Comparison of ENCODE assay signal across 1 cellular context in the genomic region with DNA sequence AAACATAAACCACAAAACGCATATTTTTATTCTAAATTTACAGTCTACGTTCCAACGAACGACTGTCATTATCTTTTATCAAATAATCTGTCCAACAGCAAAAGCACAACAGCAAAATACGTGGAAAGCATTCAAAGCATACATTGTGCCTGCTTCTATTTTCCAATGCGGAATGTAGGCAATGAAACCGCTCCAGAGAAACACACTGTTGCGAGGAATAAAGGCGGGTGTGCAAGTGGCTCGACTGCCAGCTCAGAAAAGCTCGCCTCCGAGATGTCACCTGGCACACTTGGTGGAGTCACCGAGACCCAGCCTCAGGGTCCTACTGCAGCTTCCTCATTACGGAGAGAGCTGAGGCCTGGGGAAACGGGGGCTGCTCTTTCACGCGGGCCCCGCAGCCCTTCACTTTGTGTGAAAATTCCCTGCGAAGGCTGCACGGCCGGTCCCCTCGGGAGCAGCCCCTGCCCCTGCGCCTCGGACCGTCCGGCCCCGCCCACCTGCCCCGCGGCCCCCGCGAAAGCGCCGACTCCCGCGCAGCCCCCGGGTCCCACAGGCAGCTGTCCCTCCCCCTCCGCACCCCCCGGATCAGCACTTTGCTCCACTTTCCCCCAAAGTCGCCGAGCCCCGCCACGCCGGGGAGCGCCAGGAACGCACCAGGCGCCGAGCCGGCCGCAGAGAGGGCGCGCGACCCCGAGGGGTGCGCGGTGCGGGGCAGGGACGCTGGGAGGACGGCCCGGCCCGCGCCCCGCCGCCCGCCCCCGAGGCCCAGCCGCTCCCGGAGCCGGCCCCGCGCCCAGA.
A peak's percentile ranks its signal among the peaks of the same experiment; 100 is the strongest.
TF ChIP-seq lines count a peak whose summit lies in the region.

No MANE protein-coding gene starts in this region.

TF ChIP-seq in HepG2, 621 proteins besides CTCF, POLR2A, EP300 and RAD21 (continued from another document and continues in another):
- no peak for TF ChIP-seq ZNF24 (IDR thresholded peaks at IDR 0.05)
- TF ChIP-seq NFIC (IDR thresholded peaks at IDR 0.05; ENCODE audit: low read length), result 0 out of 2 replicates have a peak, but pooled peaks have one; percentile 31
- TF ChIP-seq KAT7 (CRISPR knock-in tag; IDR thresholded peaks at IDR 0.05; ENCODE audit: borderline replicate concordance), result peak; percentile 94
- no peak for TF ChIP-seq ZHX1 (CRISPR knock-in tag; IDR thresholded peaks at IDR 0.05; ENCODE audit: low read depth)
- TF ChIP-seq MXI1 (IDR thresholded peaks at IDR 0.05; ENCODE audit: borderline replicate concordance, low read depth, low read length), result no peak
- TF ChIP-seq SNAPC2 (CRISPR knock-in tag; IDR thresholded peaks at IDR 0.05), result 0 out of 2 replicates have a peak, but pooled peaks have one; percentile 28
- TF ChIP-seq, protein P1, sequence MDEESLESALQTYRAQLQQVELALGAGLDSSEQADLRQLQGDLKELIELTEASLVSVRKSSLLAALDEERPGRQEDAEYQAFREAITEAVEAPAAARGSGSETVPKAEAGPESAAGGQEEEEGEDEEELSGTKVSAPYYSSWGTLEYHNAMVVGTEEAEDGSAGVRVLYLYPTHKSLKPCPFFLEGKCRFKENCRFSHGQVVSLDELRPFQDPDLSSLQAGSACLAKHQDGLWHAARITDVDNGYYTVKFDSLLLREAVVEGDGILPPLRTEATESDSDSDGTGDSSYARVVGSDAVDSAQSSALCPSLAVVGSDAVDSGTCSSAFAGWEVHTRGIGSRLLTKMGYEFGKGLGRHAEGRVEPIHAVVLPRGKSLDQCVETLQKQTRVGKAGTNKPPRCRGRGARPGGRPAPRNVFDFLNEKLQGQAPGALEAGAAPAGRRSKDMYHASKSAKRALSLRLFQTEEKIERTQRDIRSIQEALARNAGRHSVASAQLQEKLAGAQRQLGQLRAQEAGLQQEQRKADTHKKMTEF (CRISPR knock-in tag; IDR thresholded peaks at IDR 0.05), result 0 out of 2 replicates have a peak, but pooled peaks have one; percentile 12
- TF ChIP-seq KLF6 (CRISPR knock-in tag; IDR thresholded peaks at IDR 0.05), result 0 out of 2 replicates have a peak, but pooled peaks have one; percentile 16
- TF ChIP-seq KMT2A (CRISPR knock-in tag; IDR thresholded peaks at IDR 0.05), result peak; percentile 90
- TF ChIP-seq, protein P2, sequence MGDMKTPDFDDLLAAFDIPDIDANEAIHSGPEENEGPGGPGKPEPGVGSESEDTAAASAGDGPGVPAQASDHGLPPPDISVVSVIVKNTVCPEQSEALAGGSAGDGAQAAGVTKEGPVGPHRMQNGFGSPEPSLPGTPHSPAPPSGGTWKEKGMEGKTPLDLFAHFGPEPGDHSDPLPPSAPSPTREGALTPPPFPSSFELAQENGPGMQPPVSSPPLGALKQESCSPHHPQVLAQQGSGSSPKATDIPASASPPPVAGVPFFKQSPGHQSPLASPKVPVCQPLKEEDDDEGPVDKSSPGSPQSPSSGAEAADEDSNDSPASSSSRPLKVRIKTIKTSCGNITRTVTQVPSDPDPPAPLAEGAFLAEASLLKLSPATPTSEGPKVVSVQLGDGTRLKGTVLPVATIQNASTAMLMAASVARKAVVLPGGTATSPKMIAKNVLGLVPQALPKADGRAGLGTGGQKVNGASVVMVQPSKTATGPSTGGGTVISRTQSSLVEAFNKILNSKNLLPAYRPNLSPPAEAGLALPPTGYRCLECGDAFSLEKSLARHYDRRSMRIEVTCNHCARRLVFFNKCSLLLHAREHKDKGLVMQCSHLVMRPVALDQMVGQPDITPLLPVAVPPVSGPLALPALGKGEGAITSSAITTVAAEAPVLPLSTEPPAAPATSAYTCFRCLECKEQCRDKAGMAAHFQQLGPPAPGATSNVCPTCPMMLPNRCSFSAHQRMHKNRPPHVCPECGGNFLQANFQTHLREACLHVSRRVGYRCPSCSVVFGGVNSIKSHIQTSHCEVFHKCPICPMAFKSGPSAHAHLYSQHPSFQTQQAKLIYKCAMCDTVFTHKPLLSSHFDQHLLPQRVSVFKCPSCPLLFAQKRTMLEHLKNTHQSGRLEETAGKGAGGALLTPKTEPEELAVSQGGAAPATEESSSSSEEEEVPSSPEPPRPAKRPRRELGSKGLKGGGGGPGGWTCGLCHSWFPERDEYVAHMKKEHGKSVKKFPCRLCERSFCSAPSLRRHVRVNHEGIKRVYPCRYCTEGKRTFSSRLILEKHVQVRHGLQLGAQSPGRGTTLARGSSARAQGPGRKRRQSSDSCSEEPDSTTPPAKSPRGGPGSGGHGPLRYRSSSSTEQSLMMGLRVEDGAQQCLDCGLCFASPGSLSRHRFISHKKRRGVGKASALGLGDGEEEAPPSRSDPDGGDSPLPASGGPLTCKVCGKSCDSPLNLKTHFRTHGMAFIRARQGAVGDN (CRISPR knock-in tag; IDR thresholded peaks at IDR 0.05), result peak; percentile 74
- TF ChIP-seq ZNF816 (CRISPR knock-in tag; IDR thresholded peaks at IDR 0.05; ENCODE audit: borderline replicate concordance), result peak; percentile 30; the same call in 1 of the 2 replicates
- TF ChIP-seq ZNF782 (CRISPR knock-in tag; IDR thresholded peaks at IDR 0.05; ENCODE audit: borderline replicate concordance), result peak; percentile 54; the same call in 1 of the 2 replicates
- peak; percentile 58 for TF ChIP-seq TAF1 (CRISPR knock-in tag; IDR thresholded peaks at IDR 0.05)
- TF ChIP-seq, protein P3, sequence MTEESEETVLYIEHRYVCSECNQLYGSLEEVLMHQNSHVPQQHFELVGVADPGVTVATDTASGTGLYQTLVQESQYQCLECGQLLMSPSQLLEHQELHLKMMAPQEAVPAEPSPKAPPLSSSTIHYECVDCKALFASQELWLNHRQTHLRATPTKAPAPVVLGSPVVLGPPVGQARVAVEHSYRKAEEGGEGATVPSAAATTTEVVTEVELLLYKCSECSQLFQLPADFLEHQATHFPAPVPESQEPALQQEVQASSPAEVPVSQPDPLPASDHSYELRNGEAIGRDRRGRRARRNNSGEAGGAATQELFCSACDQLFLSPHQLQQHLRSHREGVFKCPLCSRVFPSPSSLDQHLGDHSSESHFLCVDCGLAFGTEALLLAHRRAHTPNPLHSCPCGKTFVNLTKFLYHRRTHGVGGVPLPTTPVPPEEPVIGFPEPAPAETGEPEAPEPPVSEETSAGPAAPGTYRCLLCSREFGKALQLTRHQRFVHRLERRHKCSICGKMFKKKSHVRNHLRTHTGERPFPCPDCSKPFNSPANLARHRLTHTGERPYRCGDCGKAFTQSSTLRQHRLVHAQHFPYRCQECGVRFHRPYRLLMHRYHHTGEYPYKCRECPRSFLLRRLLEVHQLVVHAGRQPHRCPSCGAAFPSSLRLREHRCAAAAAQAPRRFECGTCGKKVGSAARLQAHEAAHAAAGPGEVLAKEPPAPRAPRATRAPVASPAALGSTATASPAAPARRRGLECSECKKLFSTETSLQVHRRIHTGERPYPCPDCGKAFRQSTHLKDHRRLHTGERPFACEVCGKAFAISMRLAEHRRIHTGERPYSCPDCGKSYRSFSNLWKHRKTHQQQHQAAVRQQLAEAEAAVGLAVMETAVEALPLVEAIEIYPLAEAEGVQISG (CRISPR knock-in tag; IDR thresholded peaks at IDR 0.05), result peak; percentile 36; the same call in 1 of the 2 replicates
- TF ChIP-seq MAZ (IDR thresholded peaks at IDR 0.05; ENCODE audit: borderline replicate concordance, low read depth, low read length), result no peak
- TF ChIP-seq MAZ (CRISPR knock-in tag; IDR thresholded peaks at IDR 0.05; ENCODE audit: low read depth), result 0 out of 2 replicates have a peak, but pooled peaks have one; percentile 14
- no peak for TF ChIP-seq ZNF124 (CRISPR knock-in tag; IDR thresholded peaks at IDR 0.05)
- TF ChIP-seq, protein P4, sequence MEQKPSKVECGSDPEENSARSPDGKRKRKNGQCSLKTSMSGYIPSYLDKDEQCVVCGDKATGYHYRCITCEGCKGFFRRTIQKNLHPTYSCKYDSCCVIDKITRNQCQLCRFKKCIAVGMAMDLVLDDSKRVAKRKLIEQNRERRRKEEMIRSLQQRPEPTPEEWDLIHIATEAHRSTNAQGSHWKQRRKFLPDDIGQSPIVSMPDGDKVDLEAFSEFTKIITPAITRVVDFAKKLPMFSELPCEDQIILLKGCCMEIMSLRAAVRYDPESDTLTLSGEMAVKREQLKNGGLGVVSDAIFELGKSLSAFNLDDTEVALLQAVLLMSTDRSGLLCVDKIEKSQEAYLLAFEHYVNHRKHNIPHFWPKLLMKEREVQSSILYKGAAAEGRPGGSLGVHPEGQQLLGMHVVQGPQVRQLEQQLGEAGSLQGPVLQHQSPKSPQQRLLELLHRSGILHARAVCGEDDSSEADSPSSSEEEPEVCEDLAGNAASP (CRISPR knock-in tag; IDR thresholded peaks at IDR 0.05; ENCODE audit: borderline replicate concordance), result 0 out of 2 replicates have a peak, but pooled peaks have one; percentile 26
- 0 out of 2 replicates have a peak, but pooled peaks have one; percentile 47 for TF ChIP-seq ZNF451 (CRISPR knock-in tag; IDR thresholded peaks at IDR 0.05)
- TF ChIP-seq ZNF644 (CRISPR knock-in tag; IDR thresholded peaks at IDR 0.05; ENCODE audit: low read depth), result 0 out of 2 replicates have a peak, but pooled peaks have one; percentile 12
- peak; percentile 50 for TF ChIP-seq HDAC1 (CRISPR knock-in tag; IDR thresholded peaks at IDR 0.05)
- TF ChIP-seq ZFP91 (CRISPR knock-in tag; IDR thresholded peaks at IDR 0.05; ENCODE audit: borderline replicate concordance), result 0 out of 2 replicates have a peak, but pooled peaks have one; percentile 25
- TF ChIP-seq ZBTB46 (CRISPR knock-in tag; IDR thresholded peaks at IDR 0.05; ENCODE audit: borderline replicate concordance), result 0 out of 2 replicates have a peak, but pooled peaks have one; percentile 32
- TF ChIP-seq, protein P5, sequence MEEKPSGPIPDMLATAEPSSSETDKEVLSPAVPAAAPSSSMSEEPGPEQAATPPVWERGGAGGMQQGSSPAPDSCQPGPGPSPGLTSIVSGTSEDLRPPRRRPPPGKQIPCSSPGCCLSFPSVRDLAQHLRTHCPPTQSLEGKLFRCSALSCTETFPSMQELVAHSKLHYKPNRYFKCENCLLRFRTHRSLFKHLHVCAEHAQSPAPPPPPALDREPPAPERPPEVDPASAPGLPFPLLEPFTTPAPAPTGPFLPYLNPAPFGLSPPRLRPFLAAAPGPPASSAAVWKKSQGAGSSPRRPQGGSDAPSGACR (CRISPR knock-in tag; IDR thresholded peaks at IDR 0.05), result no peak
- TF ChIP-seq, protein P6, sequence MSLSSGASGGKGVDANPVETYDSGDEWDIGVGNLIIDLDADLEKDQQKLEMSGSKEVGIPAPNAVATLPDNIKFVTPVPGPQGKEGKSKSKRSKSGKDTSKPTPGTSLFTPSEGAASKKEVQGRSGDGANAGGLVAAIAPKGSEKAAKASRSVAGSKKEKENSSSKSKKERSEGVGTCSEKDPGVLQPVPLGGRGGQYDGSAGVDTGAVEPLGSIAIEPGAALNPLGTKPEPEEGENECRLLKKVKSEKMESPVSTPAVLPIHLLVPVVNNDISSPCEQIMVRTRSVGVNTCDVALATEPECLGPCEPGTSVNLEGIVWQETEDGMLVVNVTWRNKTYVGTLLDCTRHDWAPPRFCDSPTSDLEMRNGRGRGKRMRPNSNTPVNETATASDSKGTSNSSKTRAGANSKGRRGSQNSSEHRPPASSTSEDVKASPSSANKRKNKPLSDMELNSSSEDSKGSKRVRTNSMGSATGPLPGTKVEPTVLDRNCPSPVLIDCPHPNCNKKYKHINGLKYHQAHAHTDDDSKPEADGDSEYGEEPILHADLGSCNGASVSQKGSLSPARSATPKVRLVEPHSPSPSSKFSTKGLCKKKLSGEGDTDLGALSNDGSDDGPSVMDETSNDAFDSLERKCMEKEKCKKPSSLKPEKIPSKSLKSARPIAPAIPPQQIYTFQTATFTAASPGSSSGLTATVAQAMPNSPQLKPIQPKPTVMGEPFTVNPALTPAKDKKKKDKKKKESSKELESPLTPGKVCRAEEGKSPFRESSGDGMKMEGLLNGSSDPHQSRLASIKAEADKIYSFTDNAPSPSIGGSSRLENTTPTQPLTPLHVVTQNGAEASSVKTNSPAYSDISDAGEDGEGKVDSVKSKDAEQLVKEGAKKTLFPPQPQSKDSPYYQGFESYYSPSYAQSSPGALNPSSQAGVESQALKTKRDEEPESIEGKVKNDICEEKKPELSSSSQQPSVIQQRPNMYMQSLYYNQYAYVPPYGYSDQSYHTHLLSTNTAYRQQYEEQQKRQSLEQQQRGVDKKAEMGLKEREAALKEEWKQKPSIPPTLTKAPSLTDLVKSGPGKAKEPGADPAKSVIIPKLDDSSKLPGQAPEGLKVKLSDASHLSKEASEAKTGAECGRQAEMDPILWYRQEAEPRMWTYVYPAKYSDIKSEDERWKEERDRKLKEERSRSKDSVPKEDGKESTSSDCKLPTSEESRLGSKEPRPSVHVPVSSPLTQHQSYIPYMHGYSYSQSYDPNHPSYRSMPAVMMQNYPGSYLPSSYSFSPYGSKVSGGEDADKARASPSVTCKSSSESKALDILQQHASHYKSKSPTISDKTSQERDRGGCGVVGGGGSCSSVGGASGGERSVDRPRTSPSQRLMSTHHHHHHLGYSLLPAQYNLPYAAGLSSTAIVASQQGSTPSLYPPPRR (CRISPR knock-in tag; IDR thresholded peaks at IDR 0.05; ENCODE audit: borderline replicate concordance), result no peak
